ENCODE assay signal across 35 cellular contexts in genomic region chr6:55696041-55696440, GRCh38.
"Had no signal": no experiment of that assay in that cellular context is flagged by ENCODE, and none has a peak within 500 bp of the region (broad histone marks: within the 10 kb centered on the region; RNA-seq: fewer than 3 reads in every experiment).

No MANE protein-coding gene starts in this region.

- H3K4me1 ChIP-seq: adrenal gland, body of pancreas had no signal

- H3K27me3 ChIP-seq: adrenal gland, body of pancreas, cardiac muscle cell, dorsolateral prefrontal cortex had no signal

- ATAC-seq: activated CD4-positive, alpha-beta T cell treated with anti-CD3 and anti-CD28 coated beads for 36 hours; activated CD8-positive, alpha-beta memory T cell treated with anti-CD3 and anti-CD28 coated beads, Interleukin-2, amount 10 ng/mL, durations not matched to agents 7 days and 5 days; activated CD8-positive, alpha-beta T cell treated with anti-CD3 and anti-CD28 coated beads, Interleukin-2, amount 10 ng/mL, durations not matched to agents 7 days and 5 days; activated naive CD8-positive, alpha-beta T cell treated with anti-CD3 and anti-CD28 coated beads, Interleukin-2, amount 50 U/mL, for 24 hours; body of pancreas; esophagus mucosa had no signal

- H3K27me3 Mint-ChIP-seq: activated CD4-positive, alpha-beta memory T cell treated with anti-CD3 and anti-CD28 coated beads for 36 hours; activated CD4-positive, alpha-beta T cell treated with anti-CD3 and anti-CD28 coated beads for 36 hours; activated CD4-positive, alpha-beta T cell treated with anti-CD3 and anti-CD28 coated beads, Interleukin-2, amount 10 ng/mL, durations not matched to agents 24 days and 14 days; activated CD8-positive, alpha-beta memory T cell treated with anti-CD3 and anti-CD28 coated beads, Interleukin-2, amount 10 ng/mL, durations not matched to agents 7 days and 5 days; activated naive CD4-positive, alpha-beta T cell treated with anti-CD3 and anti-CD28 coated beads, Interleukin-2, amount 50 U/mL, for 24 hours; activated naive CD8-positive, alpha-beta T cell treated with anti-CD3 and anti-CD28 coated beads for 36 hours; activated naive CD8-positive, alpha-beta T cell treated with anti-CD3 and anti-CD28 coated beads, Interleukin-2, amount 50 U/mL, for 24 hours; dendritic cell treated with granulocyte-macrophage colony-stimulating factor and Interleukin-4, amounts not matched to agents 40 ng/mL and 50 ng/mL, for 4 days had no signal

- H3K36me3 ChIP-seq: adrenal gland, cardiac muscle cell, WERI-Rb-1 had no signal

- H3K27ac Mint-ChIP-seq: activated CD4-positive, alpha-beta memory T cell treated with anti-CD3 and anti-CD28 coated beads for 36 hours; activated CD4-positive, alpha-beta T cell treated with anti-CD3 and anti-CD28 coated beads for 36 hours; activated CD4-positive, alpha-beta T cell treated with anti-CD3 and anti-CD28 coated beads, Interleukin-2, amount 10 ng/mL, durations not matched to agents 24 days and 14 days; activated CD8-positive, alpha-beta memory T cell treated with anti-CD3 and anti-CD28 coated beads, Interleukin-2, amount 10 ng/mL, durations not matched to agents 7 days and 5 days; activated CD8-positive, alpha-beta T cell treated with anti-CD3 and anti-CD28 coated beads, Interleukin-2, amount 10 ng/mL, durations not matched to agents 7 days and 5 days; activated naive CD4-positive, alpha-beta T cell treated with anti-CD3 and anti-CD28 coated beads for 36 hours; activated naive CD4-positive, alpha-beta T cell treated with anti-CD3 and anti-CD28 coated beads, Interleukin-2, amount 50 U/mL, for 24 hours; activated naive CD8-positive, alpha-beta T cell treated with anti-CD3 and anti-CD28 coated beads for 36 hours; activated naive CD8-positive, alpha-beta T cell treated with anti-CD3 and anti-CD28 coated beads, Interleukin-2, amount 50 U/mL, for 24 hours; activated T-helper 1 cell treated with anti-CD3 and anti-CD28 coated beads, Interleukin-12 subunit alpha, Interleukin-12 subunit beta, Interleukin-2, Interleukin-4 antibody, amounts not matched to agents 30 ng/mL and 10 ng/mL and 1 ng/mL, durations not matched to agents 14 hours and 24 hours and 36 hours; activated T-helper 2 cell treated with anti-CD3 and anti-CD28 coated beads, Interferon-gamma antibody, Interleukin-2, Interleukin-4, amounts not matched to agents 10 μg/mL and 5 μg/mL and 100 μg/mL, durations not matched to agents 14 hours and 24 hours and 36 hours; dendritic cell treated with granulocyte-macrophage colony-stimulating factor and Interleukin-4, amounts not matched to agents 40 ng/mL and 50 ng/mL, for 4 days; endodermal cell; T-helper 1 cell treated with Interleukin-12 subunit alpha and Interleukin-12 subunit beta and Interleukin-4 antibody, amounts not matched to agents 30 μg/mL and 1 μg/mL, for 36 hours had no signal

- H3K36me3 Mint-ChIP-seq: activated CD4-positive, alpha-beta memory T cell treated with anti-CD3 and anti-CD28 coated beads for 36 hours; activated CD8-positive, alpha-beta memory T cell treated with anti-CD3 and anti-CD28 coated beads, Interleukin-2, amount 10 ng/mL, durations not matched to agents 7 days and 5 days; activated naive CD4-positive, alpha-beta T cell treated with anti-CD3 and anti-CD28 coated beads, Interleukin-2, amount 50 U/mL, for 24 hours; activated naive CD8-positive, alpha-beta T cell treated with anti-CD3 and anti-CD28 coated beads for 36 hours had no signal

- DNase-seq: activated CD4-positive, alpha-beta memory T cell treated with anti-CD3 and anti-CD28 coated beads for 36 hours; activated CD4-positive, alpha-beta T cell treated with anti-CD3 and anti-CD28 coated beads for 36 hours; activated CD4-positive, alpha-beta T cell treated with anti-CD3 and anti-CD28 coated beads, Interleukin-2, amount 10 ng/mL, durations not matched to agents 24 days and 14 days; activated CD4-positive, CD25-positive, alpha-beta regulatory T cell; activated CD4-positive, CD25-positive, alpha-beta regulatory T cell treated with anti-CD3 and anti-CD28 coated beads, Interleukin-2, amount 50 U/mL, for 72 hours; activated CD8-positive, alpha-beta memory T cell treated with anti-CD3 and anti-CD28 coated beads, Interleukin-2, amount 10 ng/mL, durations not matched to agents 7 days and 5 days; activated CD8-positive, alpha-beta memory T cell treated with anti-CD3 and anti-CD28 coated beads, Interleukin-2, amount 50 U/mL, for 4 hours; activated CD8-positive, alpha-beta T cell treated with anti-CD3 and anti-CD28 coated beads, Interleukin-2, amount 10 ng/mL, durations not matched to agents 7 days and 5 days; activated effector memory CD4-positive, alpha-beta T cell treated with anti-CD3 and anti-CD28 coated beads, Interleukin-2, amount 50 U/mL, for 16 hours; activated naive CD4-positive, alpha-beta T cell treated with anti-CD3 and anti-CD28 coated beads for 36 hours; activated naive CD8-positive, alpha-beta T cell treated with anti-CD3 and anti-CD28 coated beads for 36 hours; activated naive CD8-positive, alpha-beta T cell treated with anti-CD3 and anti-CD28 coated beads, Interleukin-2, amount 50 U/mL, for 24 hours; activated T-cell treated with anti-CD3 and anti-CD28 coated beads, Interleukin-2, amount 50 U/mL, for 1 hour; activated T-cell treated with anti-CD3 and anti-CD28 coated beads, Interleukin-2, amount 50 U/mL, for 48 hours; adrenal gland; amygdala; aorta; body of pancreas; central memory CD4-positive, alpha-beta T cell; cerebellar nuclear complex; dorsolateral prefrontal cortex; effector memory CD4-positive, alpha-beta T cell; endodermal cell; foreskin fibroblast; head of caudate nucleus; T-helper 9 cell; WERI-Rb-1 had no signal

- H3K9me3 Mint-ChIP-seq: activated naive CD4-positive, alpha-beta T cell treated with anti-CD3 and anti-CD28 coated beads for 36 hours; activated T-helper 1 cell treated with anti-CD3 and anti-CD28 coated beads, Interleukin-12 subunit alpha, Interleukin-12 subunit beta, Interleukin-2, Interleukin-4 antibody, amounts not matched to agents 30 ng/mL and 10 ng/mL and 1 ng/mL, durations not matched to agents 14 hours and 24 hours and 36 hours; activated T-helper 2 cell treated with anti-CD3 and anti-CD28 coated beads, Interferon-gamma antibody, Interleukin-2, Interleukin-4, amounts not matched to agents 10 μg/mL and 5 μg/mL and 100 μg/mL, durations not matched to agents 14 hours and 24 hours and 36 hours; dendritic cell treated with granulocyte-macrophage colony-stimulating factor and Interleukin-4, amounts not matched to agents 40 ng/mL and 50 ng/mL, for 4 days; endodermal cell had no signal

- H3K27ac ChIP-seq: adrenal gland, body of pancreas, cardiac muscle cell, coronary artery, dorsolateral prefrontal cortex, WERI-Rb-1 had no signal

- H3K9me3 ChIP-seq: body of pancreas had no signal

- H3K4me3 ChIP-seq: adrenal gland, body of pancreas, cardiac muscle cell, coronary artery, dorsolateral prefrontal cortex had no signal

- H3K4me1 Mint-ChIP-seq: activated CD4-positive, alpha-beta T cell treated with anti-CD3 and anti-CD28 coated beads for 36 hours; activated CD4-positive, alpha-beta T cell treated with anti-CD3 and anti-CD28 coated beads, Interleukin-2, amount 10 ng/mL, durations not matched to agents 24 days and 14 days; activated CD8-positive, alpha-beta memory T cell treated with anti-CD3 and anti-CD28 coated beads, Interleukin-2, amount 10 ng/mL, durations not matched to agents 7 days and 5 days; activated naive CD4-positive, alpha-beta T cell treated with anti-CD3 and anti-CD28 coated beads, Interleukin-2, amount 50 U/mL, for 24 hours; activated naive CD8-positive, alpha-beta T cell treated with anti-CD3 and anti-CD28 coated beads for 36 hours; activated naive CD8-positive, alpha-beta T cell treated with anti-CD3 and anti-CD28 coated beads, Interleukin-2, amount 50 U/mL, for 24 hours had no signal

- H3K4me3 Mint-ChIP-seq: activated CD4-positive, alpha-beta memory T cell treated with anti-CD3 and anti-CD28 coated beads for 36 hours; activated CD4-positive, alpha-beta T cell treated with anti-CD3 and anti-CD28 coated beads for 36 hours; activated CD4-positive, alpha-beta T cell treated with anti-CD3 and anti-CD28 coated beads, Interleukin-2, amount 10 ng/mL, durations not matched to agents 24 days and 14 days; activated CD8-positive, alpha-beta memory T cell treated with anti-CD3 and anti-CD28 coated beads, Interleukin-2, amount 10 ng/mL, durations not matched to agents 7 days and 5 days; activated CD8-positive, alpha-beta T cell treated with anti-CD3 and anti-CD28 coated beads, Interleukin-2, amount 10 ng/mL, durations not matched to agents 7 days and 5 days; activated naive CD4-positive, alpha-beta T cell treated with anti-CD3 and anti-CD28 coated beads for 36 hours; activated naive CD4-positive, alpha-beta T cell treated with anti-CD3 and anti-CD28 coated beads, Interleukin-2, amount 50 U/mL, for 24 hours; activated naive CD8-positive, alpha-beta T cell treated with anti-CD3 and anti-CD28 coated beads for 36 hours; activated naive CD8-positive, alpha-beta T cell treated with anti-CD3 and anti-CD28 coated beads, Interleukin-2, amount 50 U/mL, for 24 hours; activated T-helper 1 cell treated with anti-CD3 and anti-CD28 coated beads, Interleukin-12 subunit alpha, Interleukin-12 subunit beta, Interleukin-2, Interleukin-4 antibody, amounts not matched to agents 30 ng/mL and 10 ng/mL and 1 ng/mL, durations not matched to agents 14 hours and 24 hours and 36 hours; dendritic cell treated with granulocyte-macrophage colony-stimulating factor and Interleukin-4, amounts not matched to agents 40 ng/mL and 50 ng/mL, for 4 days; endodermal cell; T-helper 1 cell treated with Interleukin-12 subunit alpha and Interleukin-12 subunit beta and Interleukin-4 antibody, amounts not matched to agents 30 μg/mL and 1 μg/mL, for 36 hours had no signal
